ENCODE assay signal across 8 cellular contexts in the genomic region with DNA sequence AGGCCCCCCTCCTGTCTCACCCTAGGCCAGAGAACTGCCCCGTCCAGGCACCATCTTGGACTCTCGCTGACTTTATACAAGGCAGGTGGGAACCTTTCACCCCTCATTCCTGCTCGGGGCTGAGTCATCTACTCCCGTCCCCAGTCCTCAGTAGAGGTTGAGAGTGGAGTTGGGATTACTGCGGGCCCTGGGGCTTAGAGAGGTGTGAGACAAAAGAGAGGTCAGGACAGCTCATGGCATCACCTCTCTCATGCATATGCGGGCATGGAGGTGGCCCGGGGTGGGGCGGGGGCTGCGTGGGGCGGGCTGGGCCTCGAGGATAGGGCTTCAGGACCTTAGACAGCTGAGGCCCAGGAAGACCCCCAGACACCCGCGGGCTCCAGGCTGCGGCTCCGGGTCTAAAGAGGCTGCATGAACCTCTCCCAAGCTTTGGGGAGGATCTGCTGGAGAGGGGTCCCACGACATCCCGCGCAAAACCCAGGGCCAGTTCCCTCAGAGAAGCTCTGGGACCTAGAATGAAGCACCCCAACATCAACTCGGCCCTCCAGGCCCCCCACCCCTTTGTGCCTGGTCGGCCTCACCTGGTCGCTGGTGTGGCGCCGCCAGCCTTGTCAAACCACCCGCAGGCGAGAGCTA. TPM values are rescaled to one million over a fixed set of nuclear protein-coding genes. Genes with fewer than 3 reads are reported as not detected.
DNase-seq lines count a peak whose midpoint lies in the region; ATAC-seq lines count a peak whose summit lies in the region.

No MANE protein-coding gene starts in this region.

- no peaks in the 10 kb centered on the region for H3K9me3 ChIP-seq in aorta (ENCODE audit: control insufficient read depth, low read length)

- POLR2A ChIA-PET in activated CD8-positive, alpha-beta T cell treated with anti-CD3 and anti-CD28 coated beads, Interleukin-2, amount 10 ng/mL, durations not matched to agents 7 days and 5 days (lab: Charles Lee), result interaction anchor here (0.6 to 1.6 kb wide), 4 partner anchors 11 to 65 kb away, joined by 3 to 5 read pairs (median 4); no protein-coding TSS in a partner anchor

- CTCF ChIA-PET in activated CD8-positive, alpha-beta T cell treated with anti-CD3 and anti-CD28 coated beads, Interleukin-2, amount 10 ng/mL, durations not matched to agents 7 days and 5 days (lab: Charles Lee), result interaction anchor here (1.0 to 14.0 kb wide), 12 partner anchors 10 to 117 kb away, joined by 3 to 169 read pairs (median 10); no protein-coding TSS in a partner anchor

- no peaks in the 10 kb centered on the region for H3K4me1 ChIP-seq in aorta (ENCODE audit: control insufficient read depth in 1 of 2, insufficient read depth in 2 of 2, low read length in 2 of 2)

- intact Hi-C loops in aorta (cut with DNase I), result loop anchor here in 1 of 2 donors (5.0 kb wide), 3 partner anchors 33 to 118 kb away; a partner anchor contains a TSS

- peak overlapping the region; percentile 79 for H3K4me3 Mint-ChIP-seq in activated CD8-positive, alpha-beta T cell treated with anti-CD3 and anti-CD28 coated beads, Interleukin-2, amount 10 ng/mL, durations not matched to agents 7 days and 5 days
- H3K4me3 Mint-ChIP-seq in stimulated activated naive CD8-positive, alpha-beta T cell treated with anti-CD3 and anti-CD28 coated beads, Interleukin-15, amount 100 ng/mL, for 72 hours, result peak overlapping the region; percentile 83 to 85

- no peak for ATAC-seq in activated CD8-positive, alpha-beta T cell treated with anti-CD3 and anti-CD28 coated beads, Interleukin-2, amount 10 ng/mL, durations not matched to agents 7 days and 5 days
- ATAC-seq in stimulated activated naive CD8-positive, alpha-beta T cell treated with anti-CD3 and anti-CD28 coated beads, Interleukin-15, amount 100 ng/mL, for 72 hours, result no peak
- no peak for ATAC-seq in aorta (ENCODE audit: low FRiP score)

- H3K4me1 Mint-ChIP-seq in activated CD8-positive, alpha-beta T cell treated with anti-CD3 and anti-CD28 coated beads, Interleukin-2, amount 10 ng/mL, durations not matched to agents 7 days and 5 days (ENCODE audit: low read depth), result peaks cover 20% of the 10 kb centered on the region
- H3K4me1 Mint-ChIP-seq in stimulated activated naive CD8-positive, alpha-beta T cell treated with anti-CD3 and anti-CD28 coated beads, Interleukin-15, amount 100 ng/mL, for 72 hours, result peaks cover 31% of the 10 kb centered on the region

- H3K4me3 ChIP-seq in aorta (ENCODE audit: low read length in 2 of 2), result no peak overlapping the region

- DNase-seq in NCI-H82 (lab: John Stamatoyannopoulos, UW) (peak; percentile 26), NCI-H82 treated with DMSO at 0.1 percent for 48 hours (lab: John Stamatoyannopoulos, UW; ENCODE audit: unreplicated experiment) (no peak), iris pigment epithelial cell (ENCODE audit: low read depth) (peak; percentile 26), inferior parietal cortex (ENCODE audit: extremely low spot score) (no peak), middle frontal gyrus (ENCODE audit: extremely low spot score, low spot score) (no peak), aorta (no peak)
- DNase-seq in activated CD8-positive, alpha-beta T cell treated with anti-CD3 and anti-CD28 coated beads, Interleukin-2, amount 10 ng/mL, durations not matched to agents 7 days and 5 days, result no peak
- no peak for DNase-seq in stimulated activated naive CD8-positive, alpha-beta T cell treated with anti-CD3 and anti-CD28 coated beads, Interleukin-15, amount 100 ng/mL, for 72 hours

- H3K9me3 Mint-ChIP-seq in activated CD8-positive, alpha-beta T cell treated with anti-CD3 and anti-CD28 coated beads, Interleukin-2, amount 10 ng/mL, durations not matched to agents 7 days and 5 days (ENCODE audit: insufficient read depth), result no peaks in the 10 kb centered on the region
- no peaks in the 10 kb centered on the region for H3K9me3 Mint-ChIP-seq in stimulated activated naive CD8-positive, alpha-beta T cell treated with anti-CD3 and anti-CD28 coated beads, Interleukin-15, amount 100 ng/mL, for 72 hours

- H3K27me3 ChIP-seq in aorta (ENCODE audit: control insufficient read depth in 1 of 2, insufficient read depth in 2 of 2, low read length in 1 of 2), result no peaks in the 10 kb centered on the region

- no peak overlapping the region for H3K27ac ChIP-seq in aorta (ENCODE audit: low read depth in 1 of 2, low read length in 2 of 2)

- H3K36me3 Mint-ChIP-seq in activated CD8-positive, alpha-beta T cell treated with anti-CD3 and anti-CD28 coated beads, Interleukin-2, amount 10 ng/mL, durations not matched to agents 7 days and 5 days (ENCODE audit: low read depth), result peaks cover 2% of the 10 kb centered on the region

- WGBS in aorta, 2 donors, result 9 to 10% methylated on average over 25 of the region's 25 CpGs

- H3K36me3 ChIP-seq in aorta (ENCODE audit: control insufficient read depth in 1 of 2, insufficient read depth in 2 of 2, low read length in 1 of 2), result peaks cover 0 to 3% of the 10 kb centered on the region in 2 donors

- peaks cover 17% of the 10 kb centered on the region for H3K27me3 Mint-ChIP-seq in activated CD8-positive, alpha-beta T cell treated with anti-CD3 and anti-CD28 coated beads, Interleukin-2, amount 10 ng/mL, durations not matched to agents 7 days and 5 days (ENCODE audit: low read depth)
- H3K27me3 Mint-ChIP-seq in stimulated activated naive CD8-positive, alpha-beta T cell treated with anti-CD3 and anti-CD28 coated beads, Interleukin-15, amount 100 ng/mL, for 72 hours, result peaks cover 31% of the 10 kb centered on the region

- peak overlapping the region; percentile 90 for H3K27ac Mint-ChIP-seq in activated CD8-positive, alpha-beta T cell treated with anti-CD3 and anti-CD28 coated beads, Interleukin-2, amount 10 ng/mL, durations not matched to agents 7 days and 5 days
- H3K27ac Mint-ChIP-seq in stimulated activated naive CD8-positive, alpha-beta T cell treated with anti-CD3 and anti-CD28 coated beads, Interleukin-15, amount 100 ng/mL, for 72 hours, result no peak overlapping the region

RNA-seq across cellular contexts. Expression of a gene that starts 0.3 kb away (rescaled TPM):
- total RNA-seq in activated CD8-positive, alpha-beta T cell treated with anti-CD3 and anti-CD28 coated beads, Interleukin-2, amount 10 ng/mL, durations not matched to agents 7 days and 5 days, result under 1 TPM; 0.47 to 0.50 TPM
- 1 to 10 TPM; 1.1 to 1.6 TPM for total RNA-seq in aorta
- 1 to 10 TPM in 1 of 2 donors, under 1 TPM in 1; 0.97 to 3.9 TPM for polyA plus RNA-seq in aorta

RNA-seq across cellular contexts. Expression of a gene that starts 0.4 kb away (rescaled TPM):
- total RNA-seq in activated CD8-positive, alpha-beta T cell treated with anti-CD3 and anti-CD28 coated beads, Interleukin-2, amount 10 ng/mL, durations not matched to agents 7 days and 5 days, result 10 to 100 TPM; 24.7 to 24.8 TPM
- total RNA-seq in aorta, result 100 to 1,000 TPM in 1 of 2 donors, 10 to 100 TPM in 1; 91.5 to 113 TPM
- polyA plus RNA-seq in aorta, result 10 to 100 TPM; 42.6 to 97.1 TPM

RNA-seq across cellular contexts. Expression of a gene that starts 31.0 kb away (rescaled TPM):
- 10 to 100 TPM; 11.6 to 13.8 TPM for total RNA-seq in activated CD8-positive, alpha-beta T cell treated with anti-CD3 and anti-CD28 coated beads, Interleukin-2, amount 10 ng/mL, durations not matched to agents 7 days and 5 days
- 10 to 100 TPM; 94.0 to 95.3 TPM for total RNA-seq in aorta
- polyA plus RNA-seq in aorta, result 100 to 1,000 TPM in 1 of 2 donors, 10 to 100 TPM in 1; 38.3 to 108 TPM

RNA-seq across cellular contexts. Expression of a gene that starts 31.2 kb away (rescaled TPM):
- under 1 TPM in 1 of 2 experiments, not detected in 1; 0.18 TPM for total RNA-seq in activated CD8-positive, alpha-beta T cell treated with anti-CD3 and anti-CD28 coated beads, Interleukin-2, amount 10 ng/mL, durations not matched to agents 7 days and 5 days
- 10 to 100 TPM; 12.4 to 17.6 TPM for total RNA-seq in aorta
- polyA plus RNA-seq in aorta, result 10 to 100 TPM; 12.9 to 20.7 TPM

RNA-seq across cellular contexts. Expression of a gene that starts 43.3 kb away (rescaled TPM):
- total RNA-seq in activated CD8-positive, alpha-beta T cell treated with anti-CD3 and anti-CD28 coated beads, Interleukin-2, amount 10 ng/mL, durations not matched to agents 7 days and 5 days, result 10 to 100 TPM; 11.8 to 13.3 TPM
- total RNA-seq in aorta, result 1 to 10 TPM; 4.6 to 5.7 TPM
- 1 to 10 TPM; 3.0 to 4.5 TPM for polyA plus RNA-seq in aorta

Comparison
In these comparisons a context has a peak if more than half of its experiments do, and no peak if none do; other contexts are left out.
1. DNase-seq: peak in NCI-H82 (single experiment) and iris pigment epithelial cell (single experiment); none in NCI-H82 treated with DMSO at 0.1 percent for 48 hours (single experiment), activated CD8-positive, alpha-beta T cell treated with anti-CD3 and anti-CD28 coated beads, Interleukin-2, amount 10 ng/mL, durations not matched to agents 7 days and 5 days (single experiment), stimulated activated naive CD8-positive, alpha-beta T cell treated with anti-CD3 and anti-CD28 coated beads, Interleukin-15, amount 100 ng/mL, for 72 hours (0 of 2), inferior parietal cortex (single experiment), middle frontal gyrus (single experiment) and aorta (0 of 2).
2. RNA of a gene that starts 31.0 kb away (total RNA-seq): 94.0 to 95.3 TPM in aorta; 11.6 to 13.8 TPM in activated CD8-positive, alpha-beta T cell treated with anti-CD3 and anti-CD28 coated beads, Interleukin-2, amount 10 ng/mL, durations not matched to agents 7 days and 5 days; every median in the first group is over 4 times any median in the second.